ENCODE assay signal across 23 cellular contexts in genomic region chr11:1407668-1408067, GRCh38. TPM values are rescaled to one million over a fixed set of nuclear protein-coding genes. Genes with fewer than 3 reads are reported as not detected.
"Had no signal": no experiment of that assay in that cellular context is flagged by ENCODE, and none has a peak within 500 bp of the region (broad histone marks: within the 10 kb centered on the region; RNA-seq: fewer than 3 reads in every experiment).

No MANE protein-coding gene starts in this region.

- H3K4me1 ChIP-seq: SJCRH30 had no signal

- H3K27ac ChIP-seq: HL-60, KMS-11, SJCRH30 had no signal

- H3K36me3 ChIP-seq: SJCRH30 had no signal

- FAIRE-seq: HTR-8/SVneo, K562, RCC 7860 had no signal

- H3K9me3 ChIP-seq: SJCRH30 had no signal

- DNase-seq: Kasumi-1, MM.1S, NCI-H1092 treated with DMSO at 0.1 percent for 48 hours, NCI-H1436, NCI-H1694, NCI-H187 treated with DMSO at 0.1 percent for 48 hours, NCI-H2029 treated with DMSO at 0.1 percent for 48 hours, NCI-H2107, NCI-H2227 treated with DMSO at 0.1 percent for 48 hours, NCI-H524, NCI-H526 treated with DMSO at 0.1 percent for 48 hours, NCI-H774, RPMI8226, SHP77 treated with DMSO at 0.1 percent for 48 hours, SJCRH30 had no signal

- H3K27me3 ChIP-seq: SJCRH30 had no signal

- H3K4me3 ChIP-seq: K562, SJCRH30 had no signal

- ATAC-seq: K562, SK-N-SH treated with all-trans-retinoic acid at 6 μM for 48 hours had no signal

RNA-seq across cellular contexts. Expression of gene BRSK2, which starts 17.9 kb away (rescaled TPM):
- total RNA-seq: M059J, SJCRH30 had no signal
- polyA plus RNA-seq: IgD-negative memory B cell had no signal
